In the genomic region with DNA sequence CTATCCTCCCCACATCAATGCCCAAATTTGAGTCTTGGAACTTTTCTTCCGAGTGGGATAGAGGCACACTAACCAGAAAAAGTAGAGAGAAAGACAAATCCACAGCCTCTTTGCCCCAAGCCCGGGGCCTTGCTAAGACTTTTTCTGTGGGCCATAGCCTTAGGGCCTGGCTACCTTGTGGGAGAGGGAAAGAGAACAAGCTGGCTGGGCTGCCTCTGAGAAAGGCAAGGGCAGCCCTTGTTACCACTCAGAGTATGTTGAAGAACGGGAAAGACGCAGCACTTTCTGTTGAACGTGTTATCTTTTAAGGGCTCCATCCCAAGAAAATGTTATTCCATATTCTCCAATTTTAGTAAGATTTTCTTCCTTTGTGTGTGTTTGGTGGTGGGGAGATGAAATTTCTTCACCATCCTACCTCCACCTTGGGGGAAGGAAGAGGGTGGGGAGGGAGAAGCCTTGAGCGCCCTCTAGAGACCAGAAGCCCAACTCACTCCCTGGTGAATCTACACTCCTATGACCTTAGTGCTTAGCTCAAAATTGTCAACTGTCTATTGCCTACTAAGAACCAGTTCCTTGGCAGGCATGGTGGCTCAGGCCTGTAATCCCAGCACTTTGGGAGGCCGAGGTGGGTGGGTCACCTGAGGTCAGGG, we compare ENCODE assay signal across 8 cellular contexts. TPM values are rescaled to one million over a fixed set of nuclear protein-coding genes. Genes with fewer than 3 reads are reported as not detected.
DNase-seq lines count a peak whose midpoint lies in the region; ATAC-seq and TF ChIP-seq lines count a peak whose summit lies in the region.

No MANE protein-coding gene starts in this region.

- peak overlapping the region; percentile 33 for H3K27ac ChIP-seq in adipose tissue (ENCODE audit: low read depth, low read length)
- no peak overlapping the region for H3K27ac ChIP-seq in mesendoderm (ENCODE audit: low read depth, low read length)

- no peak overlapping the region for H4K5ac ChIP-seq in mesendoderm (ENCODE audit: low read length)

- H3K4me1 ChIP-seq in mesendoderm (ENCODE audit: control insufficient read depth, low read depth, low read length): no peaks in the 10 kb centered on the region

- H3K4ac ChIP-seq in mesendoderm (ENCODE audit: low read depth, low read length): no peak overlapping the region

- no peak overlapping the region for H2BK15ac ChIP-seq in mesendoderm (replicated peaks; ENCODE audit: low read depth)

- H3K18ac ChIP-seq in mesendoderm (ENCODE audit: low read length): no peak overlapping the region

- 83 to 85% (median 83%) methylated on average over 7 of the region's 7 CpGs for WGBS in adipose tissue, 3 donors
- no CpG with 5 or more reads among the region's 7 CpGs for WGBS in mesendoderm (ENCODE audit: extremely low coverage, insufficient coverage, low lambda C conversion rate)

- no peaks in the 10 kb centered on the region for H3K36me3 ChIP-seq in mesendoderm (ENCODE audit: control insufficient read depth, insufficient read depth, low read length)

- no peak overlapping the region for H3K56ac ChIP-seq in mesendoderm (ENCODE audit: low read length)

- H3K23ac ChIP-seq in mesendoderm (ENCODE audit: low read length): no peak overlapping the region

- H2BK5ac ChIP-seq in mesendoderm (ENCODE audit: low read length): no peak overlapping the region

- H3K4me2 ChIP-seq in mesendoderm (ENCODE audit: low read length): no peak overlapping the region

- no peaks in the 10 kb centered on the region for H3K27me3 ChIP-seq in mesendoderm (ENCODE audit: insufficient read depth, low read length, poor library complexity)

- H2AK5ac ChIP-seq in mesendoderm (ENCODE audit: low read length): no peak overlapping the region

- H3K79me1 ChIP-seq in mesendoderm (ENCODE audit: low read length): peaks cover 2% of the 10 kb centered on the region

- H4K8ac ChIP-seq in mesendoderm (ENCODE audit: low read depth, low read length): no peak overlapping the region

- H2BK120ac ChIP-seq in mesendoderm (ENCODE audit: low read depth, low read length): no peak overlapping the region

- ATAC-seq in GM21367 (IDR thresholded peaks at IDR 0.05; ENCODE audit: unreplicated experiment): no peak
- ATAC-seq in GM21737 (IDR thresholded peaks at IDR 0.05; ENCODE audit: unreplicated experiment): no peak

- peaks cover 4% of the 10 kb centered on the region for H3K79me2 ChIP-seq in mesendoderm (ENCODE audit: control insufficient read depth, insufficient read depth, low read length)

- no peak overlapping the region for H3K9ac ChIP-seq in mesendoderm (ENCODE audit: low read length)

- TF ChIP-seq CTCF in AG09319 (IDR thresholded peaks at IDR 0.05; ENCODE audit: low read depth, low read length) (peak; percentile 56), GM12875 (IDR thresholded peaks at IDR 0.05; ENCODE audit: borderline replicate concordance, insufficient read depth, low read depth, low read length) (peak; percentile 64)

- H3K4me3 ChIP-seq in GM12875 (ENCODE audit: low read depth, low read length) (no peak overlapping the region), mesendoderm (ENCODE audit: low read length) (no peak overlapping the region)

- DNase-seq in AG09319 (ENCODE audit: extremely low read depth, low read depth) (no peak), OCI-M1 (lab: John Stamatoyannopoulos, UW) (peak; percentile 60), mesendoderm (peak; percentile 81), GM19240 (ENCODE audit: insufficient read length, low spot score) (no peak)

RNA-seq across cellular contexts. Expression of a gene that starts 3.9 kb away (rescaled TPM):
- 1 to 10 TPM; 4.4 to 7.2 (median 7.0) TPM for polyA plus RNA-seq in adipose tissue
- 14.2 TPM for polyA plus RNA-seq in mesendoderm (2013, experiment 1 of 2)
- polyA plus RNA-seq in mesendoderm (2013, experiment 2 of 2): 15.0 TPM

Comparison
In these comparisons a context has a peak if more than half of its experiments do, and no peak if none do; other contexts are left out.
1. DNase-seq: peak in OCI-M1 (single experiment) and mesendoderm (single experiment); none in AG09319 (single experiment) and GM19240 (single experiment).